ENCODE assay signal across 26 cellular contexts in the genomic region with DNA sequence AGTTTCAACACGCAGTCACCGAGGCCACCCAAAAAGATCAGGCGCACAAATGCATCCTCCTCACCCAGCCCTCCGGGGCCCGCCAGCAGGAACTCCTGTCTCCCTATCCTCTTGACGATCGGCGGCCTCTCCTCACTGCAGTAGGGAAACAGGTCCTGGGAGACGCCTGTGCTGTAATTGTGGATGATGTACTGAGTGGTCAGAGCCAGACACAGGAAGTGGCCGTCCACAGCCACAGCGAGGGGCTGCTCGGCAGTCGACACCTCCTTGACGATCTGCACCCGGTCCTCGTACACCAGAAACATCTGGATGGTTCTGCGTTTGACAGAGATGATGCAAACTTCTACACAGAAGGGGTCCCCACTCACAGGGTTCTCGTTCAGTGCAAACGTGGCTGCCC.
"Had no signal": no experiment of that assay in that cellular context is flagged by ENCODE, and none has a peak within 500 bp of the region (broad histone marks: within the 10 kb centered on the region; RNA-seq: fewer than 3 reads in every experiment).

No MANE protein-coding gene starts in this region.

- H3K27me3 Mint-ChIP-seq: activated CD4-positive, alpha-beta memory T cell treated with anti-CD3 and anti-CD28 coated beads for 36 hours; activated CD4-positive, alpha-beta T cell treated with anti-CD3 and anti-CD28 coated beads for 36 hours; activated CD4-positive, alpha-beta T cell treated with anti-CD3 and anti-CD28 coated beads, Interleukin-2, amount 10 ng/mL, durations not matched to agents 24 days and 14 days; activated naive CD8-positive, alpha-beta T cell; activated T-helper 17 cell treated with anti-CD3 and anti-CD28 coated beads, Interleukin-2, amount 50 U/mL, for 72 hours; central memory CD8-positive, alpha-beta T cell; dendritic cell treated with granulocyte-macrophage colony-stimulating factor and Interleukin-4, amounts not matched to agents 40 ng/mL and 50 ng/mL, for 4 days had no signal

- H3K4me1 Mint-ChIP-seq: activated T-helper 17 cell treated with anti-CD3 and anti-CD28 coated beads, Interleukin-2, amount 50 U/mL, for 72 hours; endodermal cell had no signal

- H3K4me1 ChIP-seq: gastroesophageal sphincter had no signal

- H3K27ac ChIP-seq: brain microvascular endothelial cell, coronary artery, gastroesophageal sphincter had no signal

- DNase-seq: activated CD4-positive, alpha-beta memory T cell treated with anti-CD3 and anti-CD28 coated beads for 36 hours; activated CD4-positive, alpha-beta T cell treated with anti-CD3 and anti-CD28 coated beads for 36 hours; activated CD4-positive, alpha-beta T cell treated with anti-CD3 and anti-CD28 coated beads, Interleukin-2, amount 10 ng/mL, durations not matched to agents 24 days and 14 days; activated CD4-positive, CD25-positive, alpha-beta regulatory T cell; activated CD4-positive, CD25-positive, alpha-beta regulatory T cell treated with anti-CD3 and anti-CD28 coated beads, Interleukin-2, amount 50 U/mL, for 72 hours; activated CD8-positive, alpha-beta T cell treated with anti-CD3 and anti-CD28 coated beads, Interleukin-2, amount 10 ng/mL, durations not matched to agents 7 days and 5 days; activated effector memory CD4-positive, alpha-beta T cell treated with Interleukin-2 at 50 U/mL for 16 hours; activated gamma-delta T cell treated with Interleukin-2 at 50 U/mL for 16 hours; activated naive CD4-positive, alpha-beta T cell treated with anti-CD3 and anti-CD28 coated beads, Interleukin-2, amount 50 U/mL, for 16 hours; activated naive CD4-positive, alpha-beta T cell treated with Interleukin-2 at 50 U/mL for 16 hours; activated T-cell treated with anti-CD3 and anti-CD28 coated beads, Interleukin-2, amount 50 U/mL, for 4 hours; amniotic stem cell; anterior cingulate cortex; brain microvascular endothelial cell; dorsolateral prefrontal cortex; effector memory CD4-positive, alpha-beta T cell; endodermal cell; foreskin melanocyte; T-helper 2 cell had no signal

- H3K4me3 Mint-ChIP-seq: activated CD4-positive, alpha-beta memory T cell treated with anti-CD3 and anti-CD28 coated beads for 36 hours; activated CD4-positive, alpha-beta T cell treated with anti-CD3 and anti-CD28 coated beads for 36 hours; activated CD4-positive, alpha-beta T cell treated with anti-CD3 and anti-CD28 coated beads, Interleukin-2, amount 10 ng/mL, durations not matched to agents 24 days and 14 days; activated CD8-positive, alpha-beta T cell treated with anti-CD3 and anti-CD28 coated beads, Interleukin-2, amount 10 ng/mL, durations not matched to agents 7 days and 5 days; activated naive CD8-positive, alpha-beta T cell; activated T-cell treated with anti-CD3 and anti-CD28 coated beads, Interleukin-2, amount 50 U/mL, for 4 hours; activated T-helper 17 cell treated with anti-CD3 and anti-CD28 coated beads, Interleukin-2, amount 50 U/mL, for 72 hours; central memory CD8-positive, alpha-beta T cell; dendritic cell treated with granulocyte-macrophage colony-stimulating factor and Interleukin-4, amounts not matched to agents 40 ng/mL and 50 ng/mL, for 4 days; endodermal cell had no signal

- H3K9me3 Mint-ChIP-seq: activated CD4-positive, alpha-beta memory T cell treated with anti-CD3 and anti-CD28 coated beads for 36 hours; activated CD4-positive, alpha-beta T cell treated with anti-CD3 and anti-CD28 coated beads, Interleukin-2, amount 10 ng/mL, durations not matched to agents 24 days and 14 days; activated T-cell treated with anti-CD3 and anti-CD28 coated beads, Interleukin-2, amount 50 U/mL, for 4 hours; activated T-helper 17 cell treated with anti-CD3 and anti-CD28 coated beads, Interleukin-2, amount 50 U/mL, for 72 hours; central memory CD8-positive, alpha-beta T cell; dendritic cell treated with granulocyte-macrophage colony-stimulating factor and Interleukin-4, amounts not matched to agents 40 ng/mL and 50 ng/mL, for 4 days had no signal

- H3K27ac Mint-ChIP-seq: activated CD4-positive, alpha-beta memory T cell treated with anti-CD3 and anti-CD28 coated beads for 36 hours; activated CD4-positive, alpha-beta T cell treated with anti-CD3 and anti-CD28 coated beads, Interleukin-2, amount 10 ng/mL, durations not matched to agents 24 days and 14 days; activated CD8-positive, alpha-beta T cell treated with anti-CD3 and anti-CD28 coated beads, Interleukin-2, amount 10 ng/mL, durations not matched to agents 7 days and 5 days; activated naive CD8-positive, alpha-beta T cell; activated T-helper 17 cell treated with anti-CD3 and anti-CD28 coated beads, Interleukin-2, amount 50 U/mL, for 72 hours; endodermal cell had no signal

- H3K9me3 ChIP-seq: gastroesophageal sphincter had no signal

- ATAC-seq: activated CD4-positive, alpha-beta T cell treated with anti-CD3 and anti-CD28 coated beads for 36 hours; activated CD8-positive, alpha-beta T cell treated with anti-CD3 and anti-CD28 coated beads, Interleukin-2, amount 10 ng/mL, durations not matched to agents 7 days and 5 days; activated T-cell treated with anti-CD3 and anti-CD28 coated beads, Interleukin-2, amount 50 U/mL, for 4 hours; activated T-helper 17 cell treated with anti-CD3 and anti-CD28 coated beads, Interleukin-2, amount 50 U/mL, for 72 hours; esophagus mucosa; gastroesophageal sphincter had no signal

- H3K4me3 ChIP-seq: coronary artery, dorsolateral prefrontal cortex, gastroesophageal sphincter had no signal

- H3K27me3 ChIP-seq: brain microvascular endothelial cell, dorsolateral prefrontal cortex, gastroesophageal sphincter had no signal
